15 cellular contexts compared by ENCODE assay signal in genomic region chr10:118471863-118472262, GRCh38.
DNase-seq lines count a peak whose midpoint lies in the region; ATAC-seq lines count a peak whose summit lies in the region.
"Had no signal": no experiment of that assay in that cellular context is flagged by ENCODE, and none has a peak within 500 bp of the region (broad histone marks: within the 10 kb centered on the region; RNA-seq: fewer than 3 reads in every experiment).

No MANE protein-coding gene starts in this region.

- peaks cover 9% of the 10 kb centered on the region; the same call in 1 of the 2 replicates for H3F3A ChIP-seq in GM23248 (ENCODE audit: insufficient read depth)

- no peaks in the 10 kb centered on the region for H3K9me2 ChIP-seq in GM23248 (ENCODE audit: insufficient read depth)

- H3K4me3 ChIP-seq in ACC112 (ENCODE audit: low read depth, low read length), result no peak overlapping the region
- H3K4me3 ChIP-seq in GM23248, result no peak overlapping the region
- H3K4me3 ChIP-seq in SJSA1, result no peak overlapping the region
- H3K4me3 ChIP-seq: gastroesophageal sphincter, tibial artery had no signal

- H3K27me3 ChIP-seq in ACC112 (ENCODE audit: insufficient read depth, low read length) (peaks cover 53% of the 10 kb centered on the region), GM23248 (replicated peaks; ENCODE audit: insufficient read depth) (peaks cover under 1% of the 10 kb centered on the region; the same call in 1 of the 2 replicates), SJSA1 (replicated peaks) (no peaks in the 10 kb centered on the region; the same call in 1 of the 2 replicates)

- no peaks in the 10 kb centered on the region for H3K36me3 ChIP-seq in ACC112 (ENCODE audit: insufficient read depth, low read length)
- no peaks in the 10 kb centered on the region for H3K36me3 ChIP-seq in GM23248 (ENCODE audit: low read depth)
- H3K36me3 ChIP-seq in SJSA1, result no peaks in the 10 kb centered on the region
- H3K36me3 ChIP-seq: gastroesophageal sphincter, tibial artery had no signal

- no peaks in the 10 kb centered on the region for H3K79me2 ChIP-seq in ACC112 (ENCODE audit: control insufficient read depth, insufficient read depth, low read length, unreplicated experiment)
- no peaks in the 10 kb centered on the region for H3K79me2 ChIP-seq in GM23248 (ENCODE audit: insufficient read depth)

- WGBS in GM23248 (ENCODE audit: low coverage in 1 of 2, low lambda C conversion rate in 2 of 2, missing lambda C conversion rate in 2 of 2), 2 experiments, result 5 to 13% methylated on average over 4 of the region's 4 CpGs

- no peaks in the 10 kb centered on the region for H4K20me1 ChIP-seq in GM23248 (ENCODE audit: insufficient read depth)

- H3K4me1 ChIP-seq in ACC112 (ENCODE audit: control insufficient read depth, insufficient read depth, low read length, unreplicated experiment) (peaks cover 5% of the 10 kb centered on the region), GM23248 (ENCODE audit: insufficient read depth) (no peaks in the 10 kb centered on the region), SJSA1 (replicated peaks) (no peaks in the 10 kb centered on the region)
- H3K4me1 ChIP-seq: gastroesophageal sphincter, tibial artery had no signal

- in situ Hi-C loops in GM23248 (cut with MboI), result no loop called here

- H3K27ac ChIP-seq in ACC112 (ENCODE audit: low read depth, low read length), result peak overlapping the region; percentile 62; the same call in 1 of the 2 replicates
- H3K27ac ChIP-seq in GM23248, result peak overlapping the region; percentile 57
- H3K27ac ChIP-seq in SJSA1, result no peak overlapping the region
- H3K27ac ChIP-seq: gastroesophageal sphincter, tibial artery had no signal

- intact Hi-C loops in sciatic nerve (cut with DNase I), result no loop called here

- H2AFZ ChIP-seq in ACC112 (ENCODE audit: low read length, unreplicated experiment) (no peak overlapping the region), GM23248 (no peak overlapping the region)

- ATAC-seq in sciatic nerve, result no peak
- ATAC-seq: activated CD8-positive, alpha-beta T cell treated with anti-CD3 and anti-CD28 coated beads, Interleukin-2, amount 10 ng/mL, durations not matched to agents 7 days and 5 days; gastroesophageal sphincter; right cardiac atrium; SK-N-SH treated with all-trans-retinoic acid at 6 μM for 48 hours had no signal

- H3K9ac ChIP-seq in GM23248, result no peak overlapping the region

- H3K4me2 ChIP-seq in GM23248 (ENCODE audit: unreplicated experiment), result no peak overlapping the region

- DNase-seq in GM23248, result peak; percentile 79
- DNase-seq in SJSA1 (ENCODE audit: low read depth in 1 of 2, low spot score in 2 of 2), result peak; percentile 29 to 51
- DNase-seq in fibroblast of gingiva (ENCODE audit: low read depth), result peak; percentile 39
- DNase-seq in NCI-H1105 (lab: John Stamatoyannopoulos, UW), result no peak
- DNase-seq in HUDEP-2 (lab: John Stamatoyannopoulos, UW; ENCODE audit: unreplicated experiment in 76 of 76), result no peak
- no peak for DNase-seq in sciatic nerve (ENCODE audit: low spot score)
- no peak for DNase-seq in NCI-H82 (lab: John Stamatoyannopoulos, UW)
- DNase-seq: activated CD8-positive, alpha-beta T cell treated with anti-CD3 and anti-CD28 coated beads, Interleukin-2, amount 10 ng/mL, durations not matched to agents 7 days and 5 days; NCI-H1417; right cardiac atrium; stimulated activated CD4-positive, alpha-beta T cell treated with anti-CD3 and anti-CD28 coated beads, Interleukin-2, amount 100 ng/mL, for 48 hours; tibial artery had no signal

- H3K9me3 ChIP-seq in GM23248 (ENCODE audit: low read depth) (no peaks in the 10 kb centered on the region), SJSA1 (replicated peaks) (no peaks in the 10 kb centered on the region)

Comparison
In these comparisons a context has a peak if more than half of its experiments do, and no peak if none do; other contexts are left out.
1. DNase-seq: peak in GM23248 (single experiment), SJSA1 (2 of 2) and fibroblast of gingiva (single experiment); none in NCI-H1105 (single experiment), HUDEP-2 (0 of 76), sciatic nerve (single experiment) and NCI-H82 (single experiment).